16 cellular contexts compared by ENCODE assay signal in the genomic region with DNA sequence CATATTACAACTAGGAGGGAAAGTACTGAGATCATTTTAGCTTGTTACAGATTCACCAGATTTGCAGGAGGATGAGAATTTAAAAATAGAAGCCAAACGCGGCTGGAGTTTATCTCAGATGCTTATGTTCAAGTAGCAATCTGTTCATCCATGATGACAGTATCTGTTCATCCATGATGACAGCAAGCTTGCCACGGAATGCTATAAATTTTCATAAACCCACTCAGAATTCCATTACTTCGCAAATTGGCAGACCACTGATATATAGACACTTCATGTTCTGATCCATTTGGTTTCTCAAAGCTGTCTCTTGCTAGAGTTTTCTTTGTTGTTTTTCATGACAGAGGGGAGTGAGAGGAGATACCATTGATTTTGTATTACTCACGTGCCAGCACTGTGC.
"Had no signal": no experiment of that assay in that cellular context is flagged by ENCODE, and none has a peak within 500 bp of the region (broad histone marks: within the 10 kb centered on the region; RNA-seq: fewer than 3 reads in every experiment).

No MANE protein-coding gene starts in this region.

- H3K4me3 ChIP-seq: adrenal gland, gastrocnemius medialis, heart left ventricle, lower lobe of right lung, ovary, thyroid gland had no signal

- H3K27ac ChIP-seq: adrenal gland, lower lobe of right lung, ovary, thyroid gland, WERI-Rb-1 had no signal

- H3K36me3 ChIP-seq: adrenal gland, gastrocnemius medialis, heart left ventricle, lower lobe of right lung, ovary, thyroid gland, WERI-Rb-1 had no signal

- H3K9me3 ChIP-seq: adrenal gland, gastrocnemius medialis, heart left ventricle, lower lobe of right lung, ovary, thyroid gland had no signal

- ATAC-seq: activated CD4-positive, alpha-beta T cell treated with anti-CD3 and anti-CD28 coated beads for 36 hours; activated CD8-positive, alpha-beta T cell treated with anti-CD3 and anti-CD28 coated beads for 36 hours; effector memory CD8-positive, alpha-beta T cell; gastrocnemius medialis; heart left ventricle; left colon; lower lobe of right lung; stimulated activated memory B cell treated with anti-CD40 and anti-IgM and Interleukin-4, amounts not matched to agents 10 μg/mL and 1 μg/mL and 100 μg/mL, for 72 hours; T-helper 17 cell had no signal

- DNase-seq: activated CD4-positive, alpha-beta T cell treated with anti-CD3 and anti-CD28 coated beads for 36 hours; activated CD8-positive, alpha-beta T cell treated with anti-CD3 and anti-CD28 coated beads for 36 hours; activated effector memory CD4-positive, alpha-beta T cell treated with anti-CD3 and anti-CD28 coated beads, Interleukin-2, amount 50 U/mL, for 16 hours; activated T-cell treated with anti-CD3 and anti-CD28 coated beads, Interleukin-2, amount 50 U/mL, for 48 hours; adrenal gland; cortex of kidney; effector memory CD8-positive, alpha-beta T cell; gastrocnemius medialis; heart left ventricle; left colon; lower lobe of right lung; ovary; T-helper 17 cell; thyroid gland; WERI-Rb-1 had no signal

- H3K27me3 ChIP-seq: adrenal gland, gastrocnemius medialis, heart left ventricle, ovary, thyroid gland had no signal
